ENCODE assay signal across 11 cellular contexts in genomic region chr15:77527164-77527778, GRCh38.
DNase-seq lines count a peak whose midpoint lies in the region; ATAC-seq and TF ChIP-seq lines count a peak whose summit lies in the region.
"Had no signal": no experiment of that assay in that cellular context is flagged by ENCODE, and none has a peak within 500 bp of the region (broad histone marks: within the 10 kb centered on the region; RNA-seq: fewer than 3 reads in every experiment).

No MANE protein-coding gene starts in this region.

- H3K36me3 Mint-ChIP-seq in activated naive CD8-positive, alpha-beta T cell treated with anti-CD3 and anti-CD28 coated beads, Interleukin-2, amount 10 ng/mL, durations not matched to agents 7 days and 5 days = no peaks in the 10 kb centered on the region
- H3K36me3 Mint-ChIP-seq in activated naive CD8-positive, alpha-beta T cell treated with anti-CD3 and anti-CD28 coated beads for 36 hours = no peaks in the 10 kb centered on the region
- no peaks in the 10 kb centered on the region; the same call in 1 of the 2 replicates for H3K36me3 Mint-ChIP-seq in WTC11
- H3K36me3 Mint-ChIP-seq: CD4-positive, CD25-positive, alpha-beta regulatory T cell; memory B cell had no signal

- DNase-seq in activated naive CD8-positive, alpha-beta T cell treated with anti-CD3 and anti-CD28 coated beads, Interleukin-2, amount 10 ng/mL, durations not matched to agents 7 days and 5 days = peak; percentile 7
- DNase-seq in activated naive CD8-positive, alpha-beta T cell treated with anti-CD3 and anti-CD28 coated beads for 36 hours = no peak
- DNase-seq in WTC11 (ENCODE audit: low spot score) (peak; percentile 56), kidney tubule cell (ENCODE audit: low spot score) (peak; percentile 5), aorta (peak; percentile 34 to 65), cerebellum (ENCODE audit: low spot score) (no peak), NCI-H446 (lab: John Stamatoyannopoulos, UW) (no peak), GM13976 (ENCODE audit: low spot score) (no peak)
- DNase-seq: CD4-positive, CD25-positive, alpha-beta regulatory T cell; central memory CD4-positive, alpha-beta T cell had no signal

- TF ChIP-seq CTCF in WTC11 (IDR thresholded peaks at IDR 0.05) (no peak), GM13976 (IDR thresholded peaks at IDR 0.05; ENCODE audit: borderline replicate concordance, control extremely low read depth, extremely low read depth, insufficient read depth, missing control alignments) (no peak)

- no peaks in the 10 kb centered on the region for H3K9me3 ChIP-seq in aorta (ENCODE audit: control insufficient read depth, low read length)

- WGBS in aorta, 2 donors = 45 to 52% methylated on average over 15 of the region's 15 CpGs

- ATAC-seq in activated naive CD8-positive, alpha-beta T cell treated with anti-CD3 and anti-CD28 coated beads, Interleukin-2, amount 10 ng/mL, durations not matched to agents 7 days and 5 days (ENCODE audit: low read depth) = no peak
- ATAC-seq in WTC11 (peak; percentile 51), aorta (ENCODE audit: low FRiP score) (peak; percentile 13)

- no peaks in the 10 kb centered on the region for H3K9me3 Mint-ChIP-seq in activated naive CD8-positive, alpha-beta T cell treated with anti-CD3 and anti-CD28 coated beads, Interleukin-2, amount 10 ng/mL, durations not matched to agents 7 days and 5 days
- H3K9me3 Mint-ChIP-seq in activated naive CD8-positive, alpha-beta T cell treated with anti-CD3 and anti-CD28 coated beads for 36 hours = no peaks in the 10 kb centered on the region
- peaks cover 4% of the 10 kb centered on the region; the same call in 1 of the 2 replicates for H3K9me3 Mint-ChIP-seq in WTC11
- H3K9me3 Mint-ChIP-seq: CD4-positive, CD25-positive, alpha-beta regulatory T cell; memory B cell had no signal

- no peaks in the 10 kb centered on the region for H3K27me3 Mint-ChIP-seq in activated naive CD8-positive, alpha-beta T cell treated with anti-CD3 and anti-CD28 coated beads, Interleukin-2, amount 10 ng/mL, durations not matched to agents 7 days and 5 days
- no peaks in the 10 kb centered on the region for H3K27me3 Mint-ChIP-seq in activated naive CD8-positive, alpha-beta T cell treated with anti-CD3 and anti-CD28 coated beads for 36 hours
- peaks cover 21% of the 10 kb centered on the region for H3K27me3 Mint-ChIP-seq in WTC11 (ENCODE audit: low read depth)
- H3K27me3 Mint-ChIP-seq: memory B cell had no signal

- no peaks in the 10 kb centered on the region for H3K27me3 ChIP-seq in aorta (ENCODE audit: control insufficient read depth in 1 of 2, insufficient read depth in 2 of 2, low read length in 1 of 2)

- no peaks in the 10 kb centered on the region for H3K4me1 ChIP-seq in aorta (ENCODE audit: control insufficient read depth in 1 of 2, insufficient read depth in 2 of 2, low read length in 2 of 2)

- H3K4me3 Mint-ChIP-seq in activated naive CD8-positive, alpha-beta T cell treated with anti-CD3 and anti-CD28 coated beads, Interleukin-2, amount 10 ng/mL, durations not matched to agents 7 days and 5 days = no peak overlapping the region
- H3K4me3 Mint-ChIP-seq in activated naive CD8-positive, alpha-beta T cell treated with anti-CD3 and anti-CD28 coated beads for 36 hours = no peak overlapping the region
- no peak overlapping the region for H3K4me3 Mint-ChIP-seq in WTC11
- H3K4me3 Mint-ChIP-seq: CD4-positive, CD25-positive, alpha-beta regulatory T cell; memory B cell had no signal

- H3K4me1 Mint-ChIP-seq in activated naive CD8-positive, alpha-beta T cell treated with anti-CD3 and anti-CD28 coated beads, Interleukin-2, amount 10 ng/mL, durations not matched to agents 7 days and 5 days = no peaks in the 10 kb centered on the region
- H3K4me1 Mint-ChIP-seq in activated naive CD8-positive, alpha-beta T cell treated with anti-CD3 and anti-CD28 coated beads for 36 hours = no peaks in the 10 kb centered on the region
- peaks cover 57% of the 10 kb centered on the region for H3K4me1 Mint-ChIP-seq in WTC11
- H3K4me1 Mint-ChIP-seq: CD4-positive, CD25-positive, alpha-beta regulatory T cell; memory B cell had no signal

- H3K4me3 ChIP-seq in aorta (ENCODE audit: low read length in 2 of 2) = no peak overlapping the region

- POLR2A ChIA-PET in activated naive CD8-positive, alpha-beta T cell treated with anti-CD3 and anti-CD28 coated beads, Interleukin-2, amount 10 ng/mL, durations not matched to agents 7 days and 5 days (lab: Charles Lee) = no interaction called here
- POLR2A ChIA-PET in WTC11 (lab: Charles Lee) = no interaction called here

- CTCF ChIA-PET in WTC11 (lab: Charles Lee) = interaction anchor here (0.6 to 4.5 kb wide), 5 partner anchors 12 to 106 kb away, joined by 3 to 30 read pairs (median 4); no protein-coding TSS in a partner anchor

- no peak overlapping the region for H3K27ac ChIP-seq in aorta (ENCODE audit: low read depth in 1 of 2, low read length in 2 of 2)

- no peaks in the 10 kb centered on the region for H3K36me3 ChIP-seq in aorta (ENCODE audit: control insufficient read depth in 1 of 2, insufficient read depth in 2 of 2, low read length in 1 of 2)

- in situ Hi-C loops in GM13976 (cut with MboI; ENCODE audit: low sequenced_read_pairs, unreplicated experiment) = no loop called here

- intact Hi-C loops in aorta (cut with DNase I) = no loop called here

- H3K27ac Mint-ChIP-seq in activated naive CD8-positive, alpha-beta T cell treated with anti-CD3 and anti-CD28 coated beads, Interleukin-2, amount 10 ng/mL, durations not matched to agents 7 days and 5 days = no peak overlapping the region
- H3K27ac Mint-ChIP-seq in activated naive CD8-positive, alpha-beta T cell treated with anti-CD3 and anti-CD28 coated beads for 36 hours = no peak overlapping the region
- H3K27ac Mint-ChIP-seq in WTC11 = no peak overlapping the region
- H3K27ac Mint-ChIP-seq: CD4-positive, CD25-positive, alpha-beta regulatory T cell; memory B cell had no signal

TF ChIP-seq in WTC11, 78 proteins besides CTCF, POLR2A, EP300 and RAD21:
- peak; percentile 60 for TF ChIP-seq ZNF423 (CRISPR knock-in tag; IDR thresholded peaks at IDR 0.05)
- no peak for TF ChIP-seq ZNF671 (CRISPR knock-in tag; IDR thresholded peaks at IDR 0.05)
- 0 out of 2 replicates have a peak, but pooled peaks have one; percentile 13 for TF ChIP-seq TEAD1 (CRISPR knock-in tag; IDR thresholded peaks at IDR 0.05)
- TF ChIP-seq ZBTB21 (CRISPR knock-in tag; IDR thresholded peaks at IDR 0.05; ENCODE audit: borderline replicate concordance) = no peak
- no peak for TF ChIP-seq ZNF317 (CRISPR knock-in tag; IDR thresholded peaks at IDR 0.05; ENCODE audit: borderline replicate concordance, low read depth)
- TF ChIP-seq ZBTB43 (CRISPR knock-in tag; IDR thresholded peaks at IDR 0.05) = no peak
- TF ChIP-seq, protein P1, sequence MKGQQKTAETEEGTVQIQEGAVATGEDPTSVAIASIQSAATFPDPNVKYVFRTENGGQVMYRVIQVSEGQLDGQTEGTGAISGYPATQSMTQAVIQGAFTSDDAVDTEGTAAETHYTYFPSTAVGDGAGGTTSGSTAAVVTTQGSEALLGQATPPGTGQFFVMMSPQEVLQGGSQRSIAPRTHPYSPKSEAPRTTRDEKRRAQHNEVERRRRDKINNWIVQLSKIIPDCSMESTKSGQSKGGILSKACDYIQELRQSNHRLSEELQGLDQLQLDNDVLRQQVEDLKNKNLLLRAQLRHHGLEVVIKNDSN (CRISPR knock-in tag; IDR thresholded peaks at IDR 0.05) = no peak

Comparison
In these comparisons a context has a peak if more than half of its experiments do, and no peak if none do; other contexts are left out.
1. DNase-seq: peak in activated naive CD8-positive, alpha-beta T cell treated with anti-CD3 and anti-CD28 coated beads, Interleukin-2, amount 10 ng/mL, durations not matched to agents 7 days and 5 days (single experiment), WTC11 (single experiment), kidney tubule cell (single experiment) and aorta (2 of 2); none in activated naive CD8-positive, alpha-beta T cell treated with anti-CD3 and anti-CD28 coated beads for 36 hours (single experiment), cerebellum (single experiment), NCI-H446 (0 of 2) and GM13976 (single experiment).